33 cellular contexts compared by ENCODE assay signal in genomic region chr3:154464440-154465148, GRCh38. TPM values are rescaled to one million over a fixed set of nuclear protein-coding genes. Genes with fewer than 3 reads are reported as not detected.
"Had no signal": no experiment of that assay in that cellular context is flagged by ENCODE, and none has a peak within 500 bp of the region (broad histone marks: within the 10 kb centered on the region; RNA-seq: fewer than 3 reads in every experiment).

No MANE protein-coding gene starts in this region.

- H3K4me1 ChIP-seq: gastroesophageal sphincter, psoas muscle, thyroid gland, upper lobe of right lung had no signal

- DNase-seq: activated CD4-positive, alpha-beta memory T cell treated with anti-CD3 and anti-CD28 coated beads, Interleukin-2, amount 10 ng/mL, durations not matched to agents 7 days and 5 days; activated CD4-positive, alpha-beta T cell treated with anti-CD3 and anti-CD28 coated beads for 1 hour; activated CD4-positive, alpha-beta T cell treated with anti-CD3 and anti-CD28 coated beads, Interleukin-2, amount 10 ng/mL, durations not matched to agents 7 days and 5 days; activated naive CD4-positive, alpha-beta T cell; activated T-cell treated with anti-CD3 and anti-CD28 coated beads, Interleukin-2, amount 50 U/mL, for 72 hours; cortex of kidney; effector memory CD8-positive, alpha-beta T cell; head of caudate nucleus; hippocampal formation; kidney; left colon; naive B cell; nephron progenitor cell; ovary; psoas muscle; stimulated activated CD4-positive, alpha-beta T cell treated with anti-CD3 and anti-CD28 coated beads, Interleukin-1b, Interleukin-23, amount 100 ng/mL, for 48 hours; stimulated activated CD4-positive, alpha-beta T cell treated with anti-CD3 and anti-CD28 coated beads, Interleukin-4, amount 100 ng/mL, for 4 hours; stimulated activated CD8-positive, alpha-beta memory T cell treated with anti-CD3 and anti-CD28 coated beads, Interleukin-4, amount 100 ng/mL, for 48 hours; stimulated activated naive CD8-positive, alpha-beta T cell treated with anti-CD3 and anti-CD28 coated beads, Interleukin-15, amount 100 ng/mL, for 72 hours; substantia nigra; T-helper 17 cell; thyroid gland; upper lobe of right lung had no signal

- H3K4me3 Mint-ChIP-seq: activated CD4-positive, alpha-beta memory T cell treated with anti-CD3 and anti-CD28 coated beads, Interleukin-2, amount 10 ng/mL, durations not matched to agents 7 days and 5 days; activated CD4-positive, alpha-beta T cell treated with anti-CD3 and anti-CD28 coated beads, Interleukin-2, amount 10 ng/mL, durations not matched to agents 7 days and 5 days; activated T-cell treated with anti-CD3 and anti-CD28 coated beads, Interleukin-2, amount 50 U/mL, for 72 hours; effector memory CD8-positive, alpha-beta T cell; mesothelial cell of epicardium; naive B cell; nephron progenitor cell; stimulated activated memory B cell treated with anti-CD40 and anti-IgM and Interleukin-4, amounts not matched to agents 10 μg/mL and 1 μg/mL and 100 μg/mL, for 72 hours; stimulated activated naive CD8-positive, alpha-beta T cell treated with anti-CD3 and anti-CD28 coated beads, Interleukin-15, amount 100 ng/mL, for 72 hours; T-helper 17 cell; WTC11 had no signal

- ATAC-seq: activated naive CD4-positive, alpha-beta T cell treated with anti-CD3 and anti-CD28 coated beads, Interleukin-2, amount 50 U/mL, for 72 hours; activated T-cell treated with anti-CD3 and anti-CD28 coated beads, Interleukin-2, amount 50 U/mL, for 72 hours; effector memory CD8-positive, alpha-beta T cell; gastroesophageal sphincter; left colon; psoas muscle; stimulated activated memory B cell treated with anti-CD40 and anti-IgM and Interleukin-4, amounts not matched to agents 10 μg/mL and 1 μg/mL and 100 μg/mL, for 72 hours; stimulated activated naive CD8-positive, alpha-beta T cell treated with anti-CD3 and anti-CD28 coated beads, Interleukin-15, amount 100 ng/mL, for 72 hours; T-helper 17 cell; upper lobe of right lung; WTC11 had no signal

- H3K27ac Mint-ChIP-seq: activated CD4-positive, alpha-beta memory T cell treated with anti-CD3 and anti-CD28 coated beads, Interleukin-2, amount 10 ng/mL, durations not matched to agents 7 days and 5 days; activated CD4-positive, alpha-beta T cell treated with anti-CD3 and anti-CD28 coated beads, Interleukin-2, amount 10 ng/mL, durations not matched to agents 7 days and 5 days; activated naive CD4-positive, alpha-beta T cell treated with anti-CD3 and anti-CD28 coated beads, Interleukin-2, amount 50 U/mL, for 72 hours; activated T-cell treated with anti-CD3 and anti-CD28 coated beads, Interleukin-2, amount 50 U/mL, for 72 hours; effector memory CD8-positive, alpha-beta T cell; mesothelial cell of epicardium; naive B cell; nephron progenitor cell; stimulated activated memory B cell treated with anti-CD40 and anti-IgM and Interleukin-4, amounts not matched to agents 10 μg/mL and 1 μg/mL and 100 μg/mL, for 72 hours; stimulated activated naive CD8-positive, alpha-beta T cell treated with anti-CD3 and anti-CD28 coated beads, Interleukin-15, amount 100 ng/mL, for 72 hours; T-helper 17 cell; WTC11 had no signal

- H3K27me3 Mint-ChIP-seq: activated CD4-positive, alpha-beta memory T cell treated with anti-CD3 and anti-CD28 coated beads, Interleukin-2, amount 10 ng/mL, durations not matched to agents 7 days and 5 days; activated CD4-positive, alpha-beta T cell treated with anti-CD3 and anti-CD28 coated beads, Interleukin-2, amount 10 ng/mL, durations not matched to agents 7 days and 5 days; effector memory CD8-positive, alpha-beta T cell; naive B cell; stimulated activated memory B cell treated with anti-CD40 and anti-IgM and Interleukin-4, amounts not matched to agents 10 μg/mL and 1 μg/mL and 100 μg/mL, for 72 hours; stimulated activated naive CD8-positive, alpha-beta T cell treated with anti-CD3 and anti-CD28 coated beads, Interleukin-15, amount 100 ng/mL, for 72 hours; T-helper 17 cell had no signal

- H3K4me3 ChIP-seq: gastroesophageal sphincter, ovary, psoas muscle, smooth muscle cell, thyroid gland, upper lobe of right lung had no signal

- H3K36me3 Mint-ChIP-seq: activated naive CD4-positive, alpha-beta T cell treated with anti-CD3 and anti-CD28 coated beads, Interleukin-2, amount 50 U/mL, for 72 hours; mesothelial cell of epicardium; naive B cell; stimulated activated memory B cell treated with anti-CD40 and anti-IgM and Interleukin-4, amounts not matched to agents 10 μg/mL and 1 μg/mL and 100 μg/mL, for 72 hours; WTC11 had no signal

- H3K27me3 ChIP-seq: gastroesophageal sphincter, ovary, thyroid gland, upper lobe of right lung had no signal

- H3K9me3 ChIP-seq: gastroesophageal sphincter, ovary, psoas muscle, thyroid gland, upper lobe of right lung had no signal

- H3K36me3 ChIP-seq: gastroesophageal sphincter, ovary, thyroid gland, upper lobe of right lung had no signal

- H3K4me1 Mint-ChIP-seq: activated CD4-positive, alpha-beta memory T cell treated with anti-CD3 and anti-CD28 coated beads, Interleukin-2, amount 10 ng/mL, durations not matched to agents 7 days and 5 days; activated CD4-positive, alpha-beta T cell treated with anti-CD3 and anti-CD28 coated beads, Interleukin-2, amount 10 ng/mL, durations not matched to agents 7 days and 5 days; mesothelial cell of epicardium; naive B cell; stimulated activated memory B cell treated with anti-CD40 and anti-IgM and Interleukin-4, amounts not matched to agents 10 μg/mL and 1 μg/mL and 100 μg/mL, for 72 hours; stimulated activated naive CD8-positive, alpha-beta T cell treated with anti-CD3 and anti-CD28 coated beads, Interleukin-15, amount 100 ng/mL, for 72 hours; T-helper 17 cell had no signal

- H3K4me2 ChIP-seq: smooth muscle cell had no signal

- H3K27ac ChIP-seq: gastroesophageal sphincter, ovary, psoas muscle, thyroid gland, upper lobe of right lung had no signal

- H3K9me3 Mint-ChIP-seq: activated CD4-positive, alpha-beta memory T cell treated with anti-CD3 and anti-CD28 coated beads, Interleukin-2, amount 10 ng/mL, durations not matched to agents 7 days and 5 days; activated CD4-positive, alpha-beta T cell treated with anti-CD3 and anti-CD28 coated beads, Interleukin-2, amount 10 ng/mL, durations not matched to agents 7 days and 5 days; activated naive CD4-positive, alpha-beta T cell treated with anti-CD3 and anti-CD28 coated beads, Interleukin-2, amount 50 U/mL, for 72 hours; activated T-cell treated with anti-CD3 and anti-CD28 coated beads, Interleukin-2, amount 50 U/mL, for 72 hours; mesothelial cell of epicardium; naive B cell; nephron progenitor cell; stimulated activated memory B cell treated with anti-CD40 and anti-IgM and Interleukin-4, amounts not matched to agents 10 μg/mL and 1 μg/mL and 100 μg/mL, for 72 hours; stimulated activated naive CD8-positive, alpha-beta T cell treated with anti-CD3 and anti-CD28 coated beads, Interleukin-15, amount 100 ng/mL, for 72 hours; WTC11 had no signal

RNA-seq across cellular contexts. Expression of gene GPR149, which starts 34.6 kb away (rescaled TPM):
- total RNA-seq: activated CD4-positive, alpha-beta memory T cell treated with anti-CD3 and anti-CD28 coated beads, Interleukin-2, amount 10 ng/mL, durations not matched to agents 7 days and 5 days; activated CD4-positive, alpha-beta T cell treated with anti-CD3 and anti-CD28 coated beads, Interleukin-2, amount 10 ng/mL, durations not matched to agents 7 days and 5 days; activated naive CD4-positive, alpha-beta T cell treated with anti-CD3 and anti-CD28 coated beads, Interleukin-2, amount 50 U/mL, for 72 hours; activated T-cell treated with anti-CD3 and anti-CD28 coated beads, Interleukin-2, amount 50 U/mL, for 72 hours; cardiac septum; chondrocyte; endothelial cell of umbilical vein; gastroesophageal sphincter; kidney; left colon; liver; mesothelial cell of epicardium; ovary; psoas muscle; smooth muscle cell; T-helper 17 cell; upper lobe of right lung; WTC11 had no signal
- polyA plus RNA-seq: endothelial cell of umbilical vein, liver, ovary, psoas muscle, smooth muscle cell had no signal
